ENCODE assay signal across 27 cellular contexts in the genomic region with DNA sequence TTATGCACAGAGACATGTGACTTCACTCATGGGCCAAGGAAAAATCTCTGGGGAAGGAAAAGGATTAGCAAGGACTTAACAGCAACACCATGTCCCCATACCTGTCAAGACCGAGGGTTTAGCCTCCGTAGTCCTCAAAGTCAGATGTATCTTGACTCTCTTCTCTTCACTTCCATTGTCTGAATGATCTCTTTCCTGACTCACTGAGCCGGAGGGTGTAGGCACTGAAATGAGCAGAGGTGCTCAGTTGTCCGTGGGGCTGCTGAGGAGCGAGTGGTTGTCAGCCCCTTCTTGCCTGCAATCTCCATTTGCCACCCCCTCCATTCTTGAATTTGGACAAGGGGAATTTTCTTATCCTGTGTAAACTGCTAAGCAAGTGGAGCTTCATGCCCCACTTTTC. TPM values are rescaled to one million over a fixed set of nuclear protein-coding genes. Genes with fewer than 3 reads are reported as not detected.
"Had no signal": no experiment of that assay in that cellular context is flagged by ENCODE, and none has a peak within 500 bp of the region (broad histone marks: within the 10 kb centered on the region; RNA-seq: fewer than 3 reads in every experiment).

No MANE protein-coding gene starts in this region.

- H3K4me1 Mint-ChIP-seq: naive B cell; neural crest cell; stimulated activated naive B cell treated with anti-CD40 and anti-IgM and Interleukin-4, amounts not matched to agents 10 μg/mL and 1 μg/mL and 100 μg/mL, for 72 hours had no signal

- DNase-seq: dorsolateral prefrontal cortex; effector CD4-positive, alpha-beta T cell; foreskin fibroblast; gastrocnemius medialis; left cardiac atrium; left lung; mesenchymal stem cell; mucosa of descending colon; naive B cell; stimulated activated CD4-positive, alpha-beta T cell treated with anti-CD3 and anti-CD28 coated beads, Interleukin-4, amount 100 ng/mL, for 4 hours; stimulated activated naive B cell treated with anti-CD40 and anti-IgM and Interleukin-4, amounts not matched to agents 10 μg/mL and 1 μg/mL and 100 μg/mL, for 72 hours; upper lobe of right lung; uterus had no signal

- H3K36me3 Mint-ChIP-seq: mesothelial cell of epicardium; naive B cell; natural killer cell treated with Interleukin-12 subunit alpha and Interleukin-12 subunit beta and Interleukin-15 and Interleukin-18, amount 100 ng/mL, for 72 hours; stimulated activated naive B cell treated with anti-CD40 and anti-IgM and Interleukin-4, amounts not matched to agents 10 μg/mL and 1 μg/mL and 100 μg/mL, for 72 hours had no signal

- H3K4me3 ChIP-seq: dorsolateral prefrontal cortex, gastrocnemius medialis, left lung, mucosa of descending colon, right atrium auricular region, thoracic aorta, tibial nerve, upper lobe of right lung, uterus had no signal

- H3K27ac ChIP-seq: dorsolateral prefrontal cortex, gastrocnemius medialis, left lung, neutrophil, parathyroid adenoma, right atrium auricular region, thoracic aorta, tibial nerve, upper lobe of right lung, uterus had no signal

- H3K9me3 Mint-ChIP-seq: natural killer cell treated with Interleukin-12 subunit alpha and Interleukin-12 subunit beta and Interleukin-15 and Interleukin-18, amount 100 ng/mL, for 72 hours; neural crest cell; stimulated activated naive B cell treated with anti-CD40 and anti-IgM and Interleukin-4, amounts not matched to agents 10 μg/mL and 1 μg/mL and 100 μg/mL, for 72 hours; stimulated activated naive CD8-positive, alpha-beta T cell treated with anti-CD3 and anti-CD28 coated beads, Interleukin-15, Interleukin-2, amounts not matched to agents 100 ng/mL and 50 ng/mL, for 24 hours had no signal

- H3K27ac Mint-ChIP-seq: mesothelial cell of epicardium; naive B cell; natural killer cell treated with Interleukin-12 subunit alpha and Interleukin-12 subunit beta and Interleukin-15 and Interleukin-18, amount 100 ng/mL, for 72 hours; progenitor cell of endocrine pancreas; stimulated activated naive B cell treated with anti-CD40 and anti-IgM and Interleukin-4, amounts not matched to agents 10 μg/mL and 1 μg/mL and 100 μg/mL, for 72 hours; stimulated activated naive CD8-positive, alpha-beta T cell treated with anti-CD3 and anti-CD28 coated beads, Interleukin-15, Interleukin-2, amounts not matched to agents 100 ng/mL and 50 ng/mL, for 24 hours had no signal

- ATAC-seq: gastrocnemius medialis; left cardiac atrium; left lung; mucosa of descending colon; natural killer cell treated with Interleukin-12 subunit alpha and Interleukin-12 subunit beta and Interleukin-15 and Interleukin-18, amount 100 ng/mL, for 72 hours; sciatic nerve; stimulated activated naive B cell treated with anti-CD40 and anti-IgM and Interleukin-4, amounts not matched to agents 10 μg/mL and 1 μg/mL and 100 μg/mL, for 72 hours; upper lobe of right lung had no signal

- H3K4me3 Mint-ChIP-seq: mesothelial cell of epicardium; naive B cell; natural killer cell treated with Interleukin-12 subunit alpha and Interleukin-12 subunit beta and Interleukin-15 and Interleukin-18, amount 100 ng/mL, for 72 hours; neural crest cell; stimulated activated naive B cell treated with anti-CD40 and anti-IgM and Interleukin-4, amounts not matched to agents 10 μg/mL and 1 μg/mL and 100 μg/mL, for 72 hours; stimulated activated naive CD8-positive, alpha-beta T cell treated with anti-CD3 and anti-CD28 coated beads, Interleukin-15, Interleukin-2, amounts not matched to agents 100 ng/mL and 50 ng/mL, for 24 hours had no signal

RNA-seq across cellular contexts. Expression of a gene that starts 17.6 kb away (rescaled TPM):
- total RNA-seq: glomerular endothelial cell; kidney epithelial cell; lung microvascular endothelial cell; natural killer cell treated with Interleukin-12 subunit alpha and Interleukin-12 subunit beta and Interleukin-15 and Interleukin-18, amount 100 ng/mL, for 72 hours; neural crest cell had no signal
